In genomic region chr2:196827356-196827755, GRCh38 we compare ENCODE assay signal across 25 cellular contexts. TPM values are rescaled to one million over a fixed set of nuclear protein-coding genes. Genes with fewer than 3 reads are reported as not detected.
DNase-seq lines count a peak whose midpoint lies in the region; ATAC-seq lines count a peak whose summit lies in the region.
"Had no signal": no experiment of that assay in that cellular context is flagged by ENCODE, and none has a peak within 500 bp of the region (broad histone marks: within the 10 kb centered on the region; RNA-seq: fewer than 3 reads in every experiment).

No MANE protein-coding gene starts in this region.

- no peaks in the 10 kb centered on the region for H3K27me3 Mint-ChIP-seq in activated naive CD4-positive, alpha-beta T cell treated with anti-CD3 and anti-CD28 coated beads, Interleukin-2, amount 10 ng/mL, durations not matched to agents 7 days and 5 days
- H3K27me3 Mint-ChIP-seq in activated naive CD4-positive, alpha-beta T cell treated with anti-CD3 and anti-CD28 coated beads for 36 hours (ENCODE audit: low read depth), result peaks cover 1% of the 10 kb centered on the region
- no peaks in the 10 kb centered on the region for H3K27me3 Mint-ChIP-seq in activated T-helper 1 cell treated with anti-CD3 and anti-CD28 coated beads, Interleukin-12 subunit alpha, Interleukin-12 subunit beta, Interleukin-2, Interleukin-4 antibody, amounts not matched to agents 30 ng/mL and 10 ng/mL and 1 ng/mL, durations not matched to agents 14 hours and 24 hours and 36 hours (ENCODE audit: insufficient read depth)
- H3K27me3 Mint-ChIP-seq in T-helper 2 cell treated with Interferon-gamma antibody and Interleukin-4, amounts not matched to agents 5 μg/mL and 100 μg/mL, for 36 hours (ENCODE audit: low read depth), result no peaks in the 10 kb centered on the region

- intact Hi-C loops in activated naive CD4-positive, alpha-beta T cell treated with anti-CD3 and anti-CD28 coated beads for 36 hours (cut with micrococcal nuclease), result no loop called here
- intact Hi-C loops in activated T-helper 1 cell treated with anti-CD3 and anti-CD28 coated beads, Interleukin-12 subunit alpha, Interleukin-12 subunit beta, Interleukin-2, Interleukin-4 antibody, amounts not matched to agents 30 ng/mL and 10 ng/mL and 1 ng/mL, durations not matched to agents 14 hours and 24 hours and 36 hours (cut with micrococcal nuclease), result no loop called here

- ATAC-seq in HG03175 (IDR thresholded peaks at IDR 0.05; ENCODE audit: unreplicated experiment) (no peak), HG02642 (IDR thresholded peaks at IDR 0.05; ENCODE audit: poor library complexity, unreplicated experiment) (no peak)
- ATAC-seq: CD8-positive, alpha-beta T cell; HCT116; Right ventricle myocardium inferior had no signal

- peak overlapping the region; percentile 13 for H3K27ac Mint-ChIP-seq in activated naive CD4-positive, alpha-beta T cell treated with anti-CD3 and anti-CD28 coated beads, Interleukin-2, amount 10 ng/mL, durations not matched to agents 7 days and 5 days
- H3K27ac Mint-ChIP-seq in activated naive CD4-positive, alpha-beta T cell treated with anti-CD3 and anti-CD28 coated beads for 36 hours, result no peak overlapping the region
- H3K27ac Mint-ChIP-seq in activated T-helper 1 cell treated with anti-CD3 and anti-CD28 coated beads, Interleukin-12 subunit alpha, Interleukin-12 subunit beta, Interleukin-2, Interleukin-4 antibody, amounts not matched to agents 30 ng/mL and 10 ng/mL and 1 ng/mL, durations not matched to agents 14 hours and 24 hours and 36 hours, result peak overlapping the region; percentile 31
- H3K27ac Mint-ChIP-seq in T-helper 2 cell treated with Interferon-gamma antibody and Interleukin-4, amounts not matched to agents 5 μg/mL and 100 μg/mL, for 36 hours, result no peak overlapping the region
- H3K27ac Mint-ChIP-seq: CD8-positive, alpha-beta T cell had no signal

- H3K4me1 Mint-ChIP-seq in activated naive CD4-positive, alpha-beta T cell treated with anti-CD3 and anti-CD28 coated beads, Interleukin-2, amount 10 ng/mL, durations not matched to agents 7 days and 5 days, result peaks cover 9% of the 10 kb centered on the region
- peaks cover 6% of the 10 kb centered on the region for H3K4me1 Mint-ChIP-seq in activated naive CD4-positive, alpha-beta T cell treated with anti-CD3 and anti-CD28 coated beads for 36 hours (ENCODE audit: low read depth)
- H3K4me1 Mint-ChIP-seq in activated T-helper 1 cell treated with anti-CD3 and anti-CD28 coated beads, Interleukin-12 subunit alpha, Interleukin-12 subunit beta, Interleukin-2, Interleukin-4 antibody, amounts not matched to agents 30 ng/mL and 10 ng/mL and 1 ng/mL, durations not matched to agents 14 hours and 24 hours and 36 hours (ENCODE audit: low read depth), result peaks cover 18% of the 10 kb centered on the region
- H3K4me1 Mint-ChIP-seq in T-helper 2 cell treated with Interferon-gamma antibody and Interleukin-4, amounts not matched to agents 5 μg/mL and 100 μg/mL, for 36 hours (ENCODE audit: low read depth), result peaks cover 4% of the 10 kb centered on the region

- H3K9me3 Mint-ChIP-seq in activated naive CD4-positive, alpha-beta T cell treated with anti-CD3 and anti-CD28 coated beads, Interleukin-2, amount 10 ng/mL, durations not matched to agents 7 days and 5 days, result no peaks in the 10 kb centered on the region
- H3K9me3 Mint-ChIP-seq in activated naive CD4-positive, alpha-beta T cell treated with anti-CD3 and anti-CD28 coated beads for 36 hours, result no peaks in the 10 kb centered on the region
- no peaks in the 10 kb centered on the region for H3K9me3 Mint-ChIP-seq in activated T-helper 1 cell treated with anti-CD3 and anti-CD28 coated beads, Interleukin-12 subunit alpha, Interleukin-12 subunit beta, Interleukin-2, Interleukin-4 antibody, amounts not matched to agents 30 ng/mL and 10 ng/mL and 1 ng/mL, durations not matched to agents 14 hours and 24 hours and 36 hours
- no peaks in the 10 kb centered on the region for H3K9me3 Mint-ChIP-seq in T-helper 2 cell treated with Interferon-gamma antibody and Interleukin-4, amounts not matched to agents 5 μg/mL and 100 μg/mL, for 36 hours
- H3K9me3 Mint-ChIP-seq: CD8-positive, alpha-beta T cell had no signal

- CTCF ChIA-PET in activated naive CD4-positive, alpha-beta T cell treated with anti-CD3 and anti-CD28 coated beads, Interleukin-2, amount 10 ng/mL, durations not matched to agents 7 days and 5 days (lab: Charles Lee), result no interaction called here
- CTCF ChIA-PET in activated naive CD4-positive, alpha-beta T cell treated with anti-CD3 and anti-CD28 coated beads for 36 hours (lab: Charles Lee), result interaction anchor here (0.7 kb wide), 1 partner anchor 90 kb away, joined by 3 read pairs; no protein-coding TSS in a partner anchor

- H3K36me3 Mint-ChIP-seq in activated naive CD4-positive, alpha-beta T cell treated with anti-CD3 and anti-CD28 coated beads, Interleukin-2, amount 10 ng/mL, durations not matched to agents 7 days and 5 days, result peaks cover 24% of the 10 kb centered on the region
- peaks cover 6% of the 10 kb centered on the region for H3K36me3 Mint-ChIP-seq in activated naive CD4-positive, alpha-beta T cell treated with anti-CD3 and anti-CD28 coated beads for 36 hours (ENCODE audit: low read depth)
- peaks cover 23% of the 10 kb centered on the region for H3K36me3 Mint-ChIP-seq in activated T-helper 1 cell treated with anti-CD3 and anti-CD28 coated beads, Interleukin-12 subunit alpha, Interleukin-12 subunit beta, Interleukin-2, Interleukin-4 antibody, amounts not matched to agents 30 ng/mL and 10 ng/mL and 1 ng/mL, durations not matched to agents 14 hours and 24 hours and 36 hours (ENCODE audit: low read depth)
- peaks cover 8% of the 10 kb centered on the region for H3K36me3 Mint-ChIP-seq in T-helper 2 cell treated with Interferon-gamma antibody and Interleukin-4, amounts not matched to agents 5 μg/mL and 100 μg/mL, for 36 hours (ENCODE audit: low read depth)

- DNase-seq in activated naive CD4-positive, alpha-beta T cell treated with anti-CD3 and anti-CD28 coated beads, Interleukin-2, amount 10 ng/mL, durations not matched to agents 7 days and 5 days, result no peak
- DNase-seq in activated naive CD4-positive, alpha-beta T cell treated with anti-CD3 and anti-CD28 coated beads for 36 hours, result no peak
- DNase-seq in activated T-helper 1 cell treated with anti-CD3 and anti-CD28 coated beads, Interleukin-12 subunit alpha, Interleukin-12 subunit beta, Interleukin-2, Interleukin-4 antibody, amounts not matched to agents 30 ng/mL and 10 ng/mL and 1 ng/mL, durations not matched to agents 14 hours and 24 hours and 36 hours (ENCODE audit: low spot score), result no peak
- peak; percentile 53 for DNase-seq in dermis blood vessel endothelial cell
- DNase-seq in T-helper 2 cell treated with Interferon-gamma antibody and Interleukin-4, amounts not matched to agents 5 μg/mL and 100 μg/mL, for 36 hours (ENCODE audit: low spot score), result no peak
- DNase-seq: C1 segment of cervical spinal cord; Caco-2; CD8-positive, alpha-beta T cell; DMS 273 treated with DMSO at 0.1 percent for 48 hours; DMS79; GF-D8; NCI-H1092; NCI-H1417 treated with DMSO at 0.1 percent for 48 hours; NCI-H1694 treated with DMSO at 0.1 percent for 48 hours; NCI-H2081; NCI-H2227 treated with DMSO at 0.1 percent for 48 hours; NCI-H526 treated with DMSO at 0.1 percent for 48 hours; PC-9; SJCRH30 had no signal

- no peak overlapping the region for H3K4me3 Mint-ChIP-seq in activated naive CD4-positive, alpha-beta T cell treated with anti-CD3 and anti-CD28 coated beads, Interleukin-2, amount 10 ng/mL, durations not matched to agents 7 days and 5 days
- H3K4me3 Mint-ChIP-seq in activated naive CD4-positive, alpha-beta T cell treated with anti-CD3 and anti-CD28 coated beads for 36 hours, result no peak overlapping the region
- no peak overlapping the region for H3K4me3 Mint-ChIP-seq in activated T-helper 1 cell treated with anti-CD3 and anti-CD28 coated beads, Interleukin-12 subunit alpha, Interleukin-12 subunit beta, Interleukin-2, Interleukin-4 antibody, amounts not matched to agents 30 ng/mL and 10 ng/mL and 1 ng/mL, durations not matched to agents 14 hours and 24 hours and 36 hours
- H3K4me3 Mint-ChIP-seq in T-helper 2 cell treated with Interferon-gamma antibody and Interleukin-4, amounts not matched to agents 5 μg/mL and 100 μg/mL, for 36 hours, result no peak overlapping the region
- H3K4me3 Mint-ChIP-seq: CD8-positive, alpha-beta T cell had no signal

RNA-seq across cellular contexts. Expression of gene C2orf66, which starts 18.2 kb away (rescaled TPM):
- total RNA-seq in activated naive CD4-positive, alpha-beta T cell treated with anti-CD3 and anti-CD28 coated beads for 36 hours, result not detected
- total RNA-seq in activated T-helper 1 cell treated with anti-CD3 and anti-CD28 coated beads, Interleukin-12 subunit alpha, Interleukin-12 subunit beta, Interleukin-2, Interleukin-4 antibody, amounts not matched to agents 30 ng/mL and 10 ng/mL and 1 ng/mL, durations not matched to agents 14 hours and 24 hours and 36 hours, result 0.18 and 0.42 TPM in 2 replicates
- total RNA-seq in dermis blood vessel endothelial cell, result under 0.01 and 0.14 TPM in 2 replicates
- total RNA-seq: Caco-2; CD8-positive, alpha-beta T cell; H4; HT-29; Right ventricle myocardium inferior had no signal

RNA-seq across cellular contexts. Expression of gene GTF3C3, which starts 27.9 kb away (rescaled TPM):
- 10 to 100 TPM; 80.4 to 86.2 TPM for total RNA-seq in activated naive CD4-positive, alpha-beta T cell treated with anti-CD3 and anti-CD28 coated beads for 36 hours
- total RNA-seq in activated T-helper 1 cell treated with anti-CD3 and anti-CD28 coated beads, Interleukin-12 subunit alpha, Interleukin-12 subunit beta, Interleukin-2, Interleukin-4 antibody, amounts not matched to agents 30 ng/mL and 10 ng/mL and 1 ng/mL, durations not matched to agents 14 hours and 24 hours and 36 hours, result 69.5 and 72.2 TPM in 2 replicates
- 42.9 and 53.5 TPM in 2 replicates for total RNA-seq in dermis blood vessel endothelial cell

Comparison
In these comparisons a context has a peak if more than half of its experiments do, and no peak if none do; other contexts are left out.
1. H3K27ac Mint-ChIP-seq: peak in activated naive CD4-positive, alpha-beta T cell treated with anti-CD3 and anti-CD28 coated beads, Interleukin-2, amount 10 ng/mL, durations not matched to agents 7 days and 5 days (single experiment) and activated T-helper 1 cell treated with anti-CD3 and anti-CD28 coated beads, Interleukin-12 subunit alpha, Interleukin-12 subunit beta, Interleukin-2, Interleukin-4 antibody, amounts not matched to agents 30 ng/mL and 10 ng/mL and 1 ng/mL, durations not matched to agents 14 hours and 24 hours and 36 hours (single experiment); none in activated naive CD4-positive, alpha-beta T cell treated with anti-CD3 and anti-CD28 coated beads for 36 hours (single experiment) and T-helper 2 cell treated with Interferon-gamma antibody and Interleukin-4, amounts not matched to agents 5 μg/mL and 100 μg/mL, for 36 hours (single experiment).